Comparison of ENCODE assay signal across 11 cellular contexts in genomic region chr3:94285874-94286273, GRCh38.
DNase-seq lines count a peak whose midpoint lies in the region; ATAC-seq, FAIRE-seq and TF ChIP-seq lines count a peak whose summit lies in the region.
"Had no signal": no experiment of that assay in that cellular context is flagged by ENCODE, and none has a peak within 500 bp of the region (broad histone marks: within the 10 kb centered on the region; RNA-seq: fewer than 3 reads in every experiment).

No MANE protein-coding gene starts in this region.

- TF ChIP-seq RAD21 in liver (IDR thresholded peaks at IDR 0.05) (peak; percentile 11 to 45), HepG2 (CRISPR knock-in tag; IDR thresholded peaks at IDR 0.05) (no peak)

- H3K79me2 ChIP-seq in HepG2 (ENCODE audit: insufficient read depth, low read length) (no peaks in the 10 kb centered on the region), PC-9 (ENCODE audit: low read depth) (no peaks in the 10 kb centered on the region), fibroblast of lung (ENCODE audit: control insufficient read depth, insufficient read depth, low read length) (no peaks in the 10 kb centered on the region)

- H2AFZ ChIP-seq in HepG2 (ENCODE audit: low read length): no peak overlapping the region
- H2AFZ ChIP-seq in PC-9: no peak overlapping the region
- no peak overlapping the region for H2AFZ ChIP-seq in fibroblast of lung (ENCODE audit: low read length)

- no peaks in the 10 kb centered on the region for H3K9me3 ChIP-seq in liver (ENCODE audit: control insufficient read depth in 4 of 4, low read length in 3 of 4)
- H3K9me3 ChIP-seq in HepG2 (ENCODE audit: low read length): no peaks in the 10 kb centered on the region
- H3K9me3 ChIP-seq in PC-9 (ENCODE audit: insufficient read depth, low read depth): no peaks in the 10 kb centered on the region
- H3K9me3 ChIP-seq in fibroblast of lung (ENCODE audit: control insufficient read depth, insufficient read depth, low read depth, low read length): no peaks in the 10 kb centered on the region
- H3K9me3 ChIP-seq in upper lobe of right lung: no peaks in the 10 kb centered on the region
- no peaks in the 10 kb centered on the region for H3K9me3 ChIP-seq in ascending aorta
- H3K9me3 ChIP-seq: BLaER1, vagina had no signal

- no peak overlapping the region for H3K4me3 ChIP-seq in liver (ENCODE audit: low read depth in 1 of 3, low read length in 3 of 3)
- no peak overlapping the region for H3K4me3 ChIP-seq in HepG2 (replicated peaks in 1 of 3; ENCODE audit: insufficient read depth in 1 of 3, low read depth in 2 of 3, low read length in 3 of 3)
- no peak overlapping the region for H3K4me3 ChIP-seq in PC-9
- H3K4me3 ChIP-seq in fibroblast of lung (replicated peaks in 1 of 4; ENCODE audit: control extremely low read depth in 1 of 4, insufficient read depth in 1 of 4, low read depth in 3 of 4, low read length in 4 of 4): no peak overlapping the region
- no peak overlapping the region for H3K4me3 ChIP-seq in upper lobe of right lung
- no peak overlapping the region for H3K4me3 ChIP-seq in ascending aorta
- H3K4me3 ChIP-seq: BLaER1, vagina had no signal

- CTCF ChIA-PET in HepG2 (lab: Yijun Ruan, JAX; ENCODE audit: low intra/inter-chr PET ratio, low total read pairs): no interaction called here
- CTCF ChIA-PET in PC-9 (lab: Charles Lee): no interaction called here

- no peaks in the 10 kb centered on the region for H3F3A ChIP-seq in PC-9 (ENCODE audit: insufficient read depth, low read depth)

- no peak overlapping the region for H3K27ac ChIP-seq in liver (ENCODE audit: low read depth in 1 of 2, low read length in 2 of 2)
- no peak overlapping the region for H3K27ac ChIP-seq in HepG2 (ENCODE audit: extremely low read length, insufficient read depth, low read length)
- no peak overlapping the region for H3K27ac ChIP-seq in PC-9
- H3K27ac ChIP-seq in fibroblast of lung (ENCODE audit: insufficient read depth, low read length): no peak overlapping the region
- no peak overlapping the region for H3K27ac ChIP-seq in upper lobe of right lung
- no peak overlapping the region for H3K27ac ChIP-seq in ascending aorta
- H3K27ac ChIP-seq: BLaER1, vagina had no signal

- H3K4me1 ChIP-seq in liver (ENCODE audit: control insufficient read depth in 4 of 4, insufficient read depth in 4 of 4, low read length in 3 of 4) (no peaks in the 10 kb centered on the region), HepG2 (ENCODE audit: insufficient read depth, low read length) (no peaks in the 10 kb centered on the region), PC-9 (replicated peaks; ENCODE audit: insufficient read depth) (no peaks in the 10 kb centered on the region), fibroblast of lung (ENCODE audit: control insufficient read depth, extremely low read depth, insufficient read depth, low read length) (no peaks in the 10 kb centered on the region), upper lobe of right lung (no peaks in the 10 kb centered on the region), ascending aorta (no peaks in the 10 kb centered on the region)
- H3K4me1 ChIP-seq: BLaER1, vagina had no signal

- ATAC-seq in HepG2: no peak
- no peak for ATAC-seq in upper lobe of right lung
- no peak for ATAC-seq in GM19324 (IDR thresholded peaks at IDR 0.05; ENCODE audit: low FRiP score, unreplicated experiment)
- no peak for ATAC-seq in GM18858 (IDR thresholded peaks at IDR 0.05; ENCODE audit: unreplicated experiment)

- H4K20me1 ChIP-seq in HepG2 (ENCODE audit: insufficient read depth, low read length) (no peaks in the 10 kb centered on the region; the same call in 1 of the 2 replicates), PC-9 (ENCODE audit: insufficient read depth) (no peaks in the 10 kb centered on the region), fibroblast of lung (ENCODE audit: control insufficient read depth, extremely low read depth, insufficient read depth, low read length) (no peaks in the 10 kb centered on the region)
- H4K20me1 ChIP-seq: BLaER1 had no signal

- no peak for FAIRE-seq in HepG2 (lab: Jason Lieb, UNC)

- TF ChIP-seq EP300 in HepG2 (IDR thresholded peaks at IDR 0.05; ENCODE audit: low read depth in 2 of 2, low read length in 2 of 2) (no peak), HepG2 (CRISPR knock-in tag; IDR thresholded peaks at IDR 0.05; ENCODE audit: borderline replicate concordance) (no peak)

- BruUV-seq in HepG2 (replicated peaks; lab: Mats Ljungman, UMichigan): no TSS peak
- BruUV-seq in PC-9 (replicated peaks; lab: Mats Ljungman, UMichigan): no TSS peak

- no peak for TF ChIP-seq POLR2A in HepG2 (IDR thresholded peaks at IDR 0.05; ENCODE audit: insufficient read depth in 1 of 2, low read depth in 2 of 2, low read length in 2 of 2)

- TF ChIP-seq CTCF in liver (IDR thresholded peaks at IDR 0.05; ENCODE audit: low read depth, low read length, missing input control): no peak
- TF ChIP-seq CTCF in HepG2 (CRISPR knock-in tag; IDR thresholded peaks at IDR 0.05): no peak
- TF ChIP-seq CTCF in PC-9 (conservative IDR thresholded peaks at IDR 0.05): peak; percentile 33; the same call in 1 of the 2 replicates
- TF ChIP-seq CTCF in fibroblast of lung (conservative IDR thresholded peaks at IDR 0.05 in 1 of 2, IDR thresholded peaks at IDR 0.05 in 1 of 2; ENCODE audit: low read depth in 1 of 2, low read length in 2 of 2): peak in 1 of 2 donors; percentile 21
- peak; percentile 14 for TF ChIP-seq CTCF in upper lobe of right lung (IDR thresholded peaks at IDR 0.05)
- TF ChIP-seq CTCF in ascending aorta (IDR thresholded peaks at IDR 0.05): no peak

- intact Hi-C loops in HepG2 (cut with micrococcal nuclease; ENCODE audit: unreplicated experiment) (loop anchor here (1.0 kb wide), 1 partner anchor 37 kb away; no protein-coding TSS in a partner anchor), PC-9 (cut with micrococcal nuclease; ENCODE audit: unreplicated experiment) (no loop called here), upper lobe of right lung (cut with DNase I) (no loop called here), ascending aorta (cut with DNase I) (no loop called here)

- DNase-seq in HepG2 (ENCODE audit: low spot score): no peak
- no peak for DNase-seq in PC-9
- DNase-seq in fibroblast of lung (ENCODE audit: low read depth in 2 of 2): peak; percentile 3 to 18
- DNase-seq in upper lobe of right lung: no peak
- no peak for DNase-seq in ascending aorta (ENCODE audit: low spot score in 2 of 2)
- DNase-seq: nephron progenitor cell had no signal

- H3K9me2 ChIP-seq in PC-9 (ENCODE audit: insufficient read depth): no peaks in the 10 kb centered on the region

- POLR2A ChIA-PET in HepG2 (lab: Yijun Ruan, JAX) (no interaction called here), PC-9 (lab: Charles Lee; ENCODE audit: unreplicated experiment) (no interaction called here)

- no peaks in the 10 kb centered on the region for H3K27me3 ChIP-seq in liver (ENCODE audit: control insufficient read depth in 4 of 4, insufficient read depth in 4 of 4, low read length in 3 of 4)
- no peaks in the 10 kb centered on the region for H3K27me3 ChIP-seq in HepG2 (ENCODE audit: control insufficient read depth in 1 of 2, insufficient read depth in 2 of 2, low read length in 2 of 2)
- H3K27me3 ChIP-seq in PC-9 (ENCODE audit: insufficient read depth, low read depth): no peaks in the 10 kb centered on the region
- no peaks in the 10 kb centered on the region for H3K27me3 ChIP-seq in fibroblast of lung (ENCODE audit: control insufficient read depth, insufficient read depth, low read length)
- H3K27me3 ChIP-seq in upper lobe of right lung: no peaks in the 10 kb centered on the region
- no peaks in the 10 kb centered on the region for H3K27me3 ChIP-seq in ascending aorta
- H3K27me3 ChIP-seq: BLaER1, vagina had no signal

- H3K4me2 ChIP-seq in HepG2 (ENCODE audit: low read depth, low read length) (no peak overlapping the region), PC-9 (no peak overlapping the region), fibroblast of lung (ENCODE audit: extremely low read depth, insufficient read depth, low read length) (no peak overlapping the region)
- H3K4me2 ChIP-seq: BLaER1 had no signal

- in situ Hi-C loops in HepG2 (cut with HindIII; ENCODE audit: extremely low pct_ligation_motif_present, low pct_unique_long_range_greater_than_20kb): no loop called here

- H3K9ac ChIP-seq in liver (ENCODE audit: low read depth in 1 of 2, low read length in 2 of 2): no peak overlapping the region
- H3K9ac ChIP-seq in HepG2 (ENCODE audit: insufficient read depth, low read depth, low read length): no peak overlapping the region
- no peak overlapping the region for H3K9ac ChIP-seq in fibroblast of lung (ENCODE audit: insufficient read depth, low read length)
- H3K9ac ChIP-seq: BLaER1 had no signal

- H3K36me3 ChIP-seq in liver (ENCODE audit: control insufficient read depth in 4 of 4, insufficient read depth in 3 of 4, low read depth in 1 of 4, low read length in 3 of 4): no peaks in the 10 kb centered on the region
- H3K36me3 ChIP-seq in HepG2 (replicated peaks in 1 of 2; ENCODE audit: control insufficient read depth in 1 of 2, insufficient read depth in 2 of 2, low read length in 2 of 2): no peaks in the 10 kb centered on the region
- no peaks in the 10 kb centered on the region for H3K36me3 ChIP-seq in PC-9 (ENCODE audit: low read depth)
- H3K36me3 ChIP-seq in fibroblast of lung (ENCODE audit: control insufficient read depth, insufficient read depth, low read length): no peaks in the 10 kb centered on the region
- no peaks in the 10 kb centered on the region for H3K36me3 ChIP-seq in upper lobe of right lung
- no peaks in the 10 kb centered on the region for H3K36me3 ChIP-seq in ascending aorta
- H3K36me3 ChIP-seq: BLaER1, vagina had no signal

TF ChIP-seq in HepG2, 621 proteins besides CTCF, POLR2A, EP300 and RAD21 (continues in another document):
- TF ChIP-seq FOXC1 (CRISPR knock-in tag; IDR thresholded peaks at IDR 0.05; ENCODE audit: borderline replicate concordance) (no peak), MED13 (CRISPR knock-in tag; IDR thresholded peaks at IDR 0.05) (no peak), RCOR2 (CRISPR knock-in tag; IDR thresholded peaks at IDR 0.05) (no peak), CAMTA2 (CRISPR knock-in tag; IDR thresholded peaks at IDR 0.05; ENCODE audit: borderline replicate concordance) (no peak), IRF1 (CRISPR knock-in tag; IDR thresholded peaks at IDR 0.05; ENCODE audit: low read depth) (no peak), TEAD3 (CRISPR knock-in tag; optimal IDR thresholded peaks at IDR 0.05; ENCODE audit: borderline replicate concordance) (no peak), MIER2 (CRISPR knock-in tag; IDR thresholded peaks at IDR 0.05) (no peak), ZNF674 (CRISPR knock-in tag; IDR thresholded peaks at IDR 0.05; ENCODE audit: low read depth) (no peak)

Comparison
In these comparisons a context has a peak if more than half of its experiments do, and no peak if none do; other contexts are left out.
1. CTCF ChIP-seq: peak in PC-9 (single experiment) and upper lobe of right lung (single experiment); none in liver (single experiment), HepG2 (single experiment) and ascending aorta (0 of 3).
2. DNase-seq: peak in fibroblast of lung (2 of 2); none in HepG2 (single experiment), PC-9 (0 of 2), upper lobe of right lung (single experiment) and ascending aorta (0 of 2).